ENCODE assay signal across 8 cellular contexts in the genomic region with DNA sequence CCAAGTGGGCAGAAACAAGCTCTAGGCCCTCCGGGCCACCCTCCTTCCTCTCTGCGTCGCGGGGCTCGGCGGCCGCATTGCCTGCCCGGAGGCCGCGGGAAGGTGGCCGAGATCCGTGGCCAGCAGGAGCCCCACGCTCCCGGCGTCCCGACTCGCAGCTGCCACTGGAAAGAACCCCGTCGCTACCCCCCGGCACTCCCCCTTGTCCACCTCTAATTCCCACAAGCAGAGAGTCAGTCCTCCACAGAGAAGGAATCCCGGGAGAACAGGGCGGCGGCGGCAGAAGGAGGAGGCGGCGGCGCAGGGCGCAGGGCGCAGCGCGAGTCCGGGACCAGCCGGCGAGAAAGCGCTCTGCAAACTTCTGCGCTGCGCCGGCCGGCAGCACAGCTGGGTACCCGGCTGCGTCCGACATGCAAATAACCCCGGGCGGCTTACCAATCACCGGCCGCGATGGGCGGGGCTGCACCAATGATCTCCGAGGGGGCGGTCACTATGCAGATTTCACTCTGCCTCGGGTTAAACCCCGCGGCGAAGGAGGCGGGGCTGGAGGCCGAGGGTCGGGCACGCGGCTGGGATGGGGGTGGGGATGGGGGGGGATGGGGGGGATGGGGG. TPM values are rescaled to one million over a fixed set of nuclear protein-coding genes. Genes with fewer than 3 reads are reported as not detected.
A peak's percentile ranks its signal among the peaks of the same experiment; 100 is the strongest.
DNase-seq lines count a peak whose midpoint lies in the region; TF ChIP-seq lines count a peak whose summit lies in the region.

A gene (minus strand): TSS at position 365 of the 612 bp plus-strand sequence.

- WGBS in thymus, result under 1% methylated on average over 59 of the region's 59 CpGs

- H3K27ac Mint-ChIP-seq in HFFc6, result 0 out of 2 replicates have a peak within 1 kb of the TSS, but pooled peaks have one; percentile 15
- peak within 1 kb of the TSS; percentile 69 for H3K27ac Mint-ChIP-seq in activated naive CD4-positive, alpha-beta T cell treated with anti-CD3 and anti-CD28 coated beads for 36 hours

- H3K79me2 ChIP-seq in osteoblast (ENCODE audit: insufficient read depth, low read length), result peaks cover 12% of the 10 kb centered on the region

- H3K36me3 ChIP-seq in GM06990 (ENCODE audit: control insufficient read depth, insufficient read depth, low read length) (no peaks in the 10 kb centered on the region), SJSA1 (no peaks in the 10 kb centered on the region), osteoblast (ENCODE audit: insufficient read depth, low read length) (no peaks in the 10 kb centered on the region), thymus (ENCODE audit: control insufficient read depth, insufficient read depth) (no peaks in the 10 kb centered on the region)

- intact Hi-C loops in activated naive CD4-positive, alpha-beta T cell treated with anti-CD3 and anti-CD28 coated beads for 36 hours (cut with micrococcal nuclease), result loop anchor here (1.0 to 10.0 kb wide), 8 partner anchors 81 to 463 kb away; a partner anchor contains a TSS

- TF ChIP-seq CTCF in GM06990 (IDR thresholded peaks at IDR 0.05; ENCODE audit: insufficient read depth, low read length, poor library complexity, severe bottlenecking) (no peak), HFFc6 (IDR thresholded peaks at IDR 0.05) (peak; percentile 4; the same call in 1 of the 2 replicates), osteoblast (IDR thresholded peaks at IDR 0.05; ENCODE audit: extremely low read depth, low read depth, low read length) (no peak)

- peak within 1 kb of the TSS; percentile 87 for H3K4me3 Mint-ChIP-seq in HFFc6
- peak within 1 kb of the TSS; percentile 76 for H3K4me3 Mint-ChIP-seq in activated naive CD4-positive, alpha-beta T cell treated with anti-CD3 and anti-CD28 coated beads for 36 hours

- H3K27me3 Mint-ChIP-seq in HFFc6 (ENCODE audit: insufficient read depth), result peaks cover 14% of the 10 kb centered on the region
- peaks cover 27% of the 10 kb centered on the region for H3K27me3 Mint-ChIP-seq in activated naive CD4-positive, alpha-beta T cell treated with anti-CD3 and anti-CD28 coated beads for 36 hours (ENCODE audit: low read depth)

- H3K27ac ChIP-seq in SJSA1, result no peak within 1 kb of the TSS
- H3K27ac ChIP-seq in osteoblast (ENCODE audit: low read depth, low read length), result no peak within 1 kb of the TSS
- H3K27ac ChIP-seq in thymus (ENCODE audit: low read depth), result peak within 1 kb of the TSS; percentile 84

- peaks cover 16% of the 10 kb centered on the region for H4K20me1 ChIP-seq in osteoblast (ENCODE audit: insufficient read depth, low read length)

- peak; percentile 93 for DNase-seq in GM06990 (ENCODE audit: extremely low read depth, insufficient read length)
- DNase-seq in HFFc6, result peak; percentile 95
- DNase-seq in MV-4-11 (lab: John Stamatoyannopoulos, UW), result peak; percentile 96
- peak; percentile 87 to 97 for DNase-seq in SJSA1 (ENCODE audit: low read depth in 1 of 2, low spot score in 2 of 2)
- peak; percentile 99 for DNase-seq in activated naive CD4-positive, alpha-beta T cell treated with anti-CD3 and anti-CD28 coated beads for 36 hours
- DNase-seq in glomerular visceral epithelial cell (ENCODE audit: extremely low spot score), result peak; percentile 97
- peak; percentile 99 for DNase-seq in osteoblast (ENCODE audit: insufficient read length, low spot score, missing footprints)

- peak within 1 kb of the TSS; percentile 74 for H3K4me3 ChIP-seq in GM06990 (replicated peaks; ENCODE audit: low read depth, low read length)
- peak within 1 kb of the TSS; percentile 40 for H3K4me3 ChIP-seq in SJSA1
- H3K4me3 ChIP-seq in osteoblast (ENCODE audit: insufficient read depth, low read length), result peak within 1 kb of the TSS; percentile 75
- peak within 1 kb of the TSS; percentile 72 for H3K4me3 ChIP-seq in thymus (ENCODE audit: low read length)

- H3K9me3 Mint-ChIP-seq in HFFc6, result no peaks in the 10 kb centered on the region
- no peaks in the 10 kb centered on the region for H3K9me3 Mint-ChIP-seq in activated naive CD4-positive, alpha-beta T cell treated with anti-CD3 and anti-CD28 coated beads for 36 hours

- H3K4me2 ChIP-seq in osteoblast (ENCODE audit: insufficient read depth, low read length), result peak within 1 kb of the TSS; percentile 96

- H2AFZ ChIP-seq in osteoblast (ENCODE audit: low read length), result peak within 1 kb of the TSS; percentile 90

- H3K9me3 ChIP-seq in SJSA1 (replicated peaks) (no peaks in the 10 kb centered on the region), osteoblast (ENCODE audit: low read depth, low read length) (no peaks in the 10 kb centered on the region), thymus (ENCODE audit: control insufficient read depth) (no peaks in the 10 kb centered on the region)

- H3K4me1 ChIP-seq in SJSA1 (replicated peaks) (peaks cover 26% of the 10 kb centered on the region), osteoblast (ENCODE audit: insufficient read depth, low read length) (peaks cover 15% of the 10 kb centered on the region), thymus (ENCODE audit: control insufficient read depth, insufficient read depth, low read length) (peaks cover 12% of the 10 kb centered on the region)

- H3K27me3 ChIP-seq in GM06990 (replicated peaks; ENCODE audit: control insufficient read depth, insufficient read depth, low read length) (no peaks in the 10 kb centered on the region), SJSA1 (replicated peaks) (0 out of 2 replicates have a peak, but pooled peaks cover 4% of the 10 kb centered on the region), osteoblast (ENCODE audit: insufficient read depth, low read length) (peaks cover 23% of the 10 kb centered on the region), thymus (ENCODE audit: control insufficient read depth, insufficient read depth) (peaks cover 9% of the 10 kb centered on the region)

- H3K4me1 Mint-ChIP-seq in HFFc6 (ENCODE audit: low read depth), result peaks cover 35% of the 10 kb centered on the region
- peaks cover 16% of the 10 kb centered on the region for H3K4me1 Mint-ChIP-seq in activated naive CD4-positive, alpha-beta T cell treated with anti-CD3 and anti-CD28 coated beads for 36 hours (ENCODE audit: low read depth)

- H3K36me3 Mint-ChIP-seq in HFFc6 (ENCODE audit: low read depth), result no peaks in the 10 kb centered on the region
- peaks cover 4% of the 10 kb centered on the region for H3K36me3 Mint-ChIP-seq in activated naive CD4-positive, alpha-beta T cell treated with anti-CD3 and anti-CD28 coated beads for 36 hours (ENCODE audit: low read depth)

- CTCF ChIA-PET in activated naive CD4-positive, alpha-beta T cell treated with anti-CD3 and anti-CD28 coated beads for 36 hours (lab: Charles Lee), result interaction anchor here (0.6 to 6.8 kb wide), 19 partner anchors 8 to 361 kb away, joined by 3 to 71 read pairs (median 4); no protein-coding TSS in a partner anchor

RNA-seq across cellular contexts. Expression of the gene that starts here (rescaled TPM):
- total RNA-seq in HFFc6 (2021; fragmentation: NEBNext Ultra II Directional; extraction: Animal tissue kit (Norgen Biotek cat#: 25700)), result 1 to 10 TPM; 2.5 to 3.6 (median 2.8) TPM
- 0.09 and 0.53 TPM in 2 replicates for total RNA-seq in SJSA1 (2014; rRNA removed; shearing (Covaris generic))
- 1 to 10 TPM; 3.1 to 3.7 TPM for total RNA-seq in activated naive CD4-positive, alpha-beta T cell treated with anti-CD3 and anti-CD28 coated beads for 36 hours
- 5.1 and 5.9 TPM in 2 replicates for total RNA-seq in osteoblast
- 2.6 TPM for polyA plus RNA-seq in thymus

Comparison
In these comparisons a context has a peak if more than half of its experiments do, and no peak if none do; other contexts are left out.
1. Peak in DNase-seq and H3K4me3 ChIP-seq in SJSA1; RNA of the gene not detected or under 1 TPM.